Comparison of ENCODE assay signal across 8 cellular contexts in genomic region chr16:67872631-67873434, GRCh38. TPM values are rescaled to one million over a fixed set of nuclear protein-coding genes. Genes with fewer than 3 reads are reported as not detected.
A peak's percentile ranks its signal among the peaks of the same experiment; 100 is the strongest.
DNase-seq lines count a peak whose midpoint lies in the region; ATAC-seq and TF ChIP-seq lines count a peak whose summit lies in the region.

Gene EDC4 (plus strand): TSS chr16:67873052. CDS start chr16:67873262, 210 bp downstream.

- peak within 1 kb of the TSS; percentile 91 for H3K27ac ChIP-seq in CD4-positive, alpha-beta memory T cell (ENCODE audit: low read depth, low read length)
- H3K27ac ChIP-seq in RWPE1: peak within 1 kb of the TSS; percentile 79

- CTCF ChIA-PET in CD4-positive, alpha-beta memory T cell (lab: Charles Lee; ENCODE audit: partially characterized antibody): interaction anchor here (0.7 to 1.6 kb wide), 9 partner anchors 13 to 352 kb away, joined by 3 to 6 read pairs (median 3); no protein-coding TSS in a partner anchor
- CTCF ChIA-PET in RWPE1 (lab: Yijun Ruan, JAX): interaction anchor here (0.6 to 1.7 kb wide), 5 partner anchors 9 to 142 kb away, joined by 3 to 7 read pairs (median 6); partner anchors contain the start of gene NRN1L

- DNase-seq in CD4-positive, alpha-beta memory T cell: peak; percentile 83 to 89 (median 85)
- DNase-seq in RWPE1 (ENCODE audit: low spot score) (peak; percentile 89), fibroblast of peridontal ligament (ENCODE audit: extremely low read depth) (peak; percentile 65), natural killer cell (peak; percentile 91)
- DNase-seq in activated T-helper 9 cell treated with anti-CD3 and anti-CD28 coated beads, Interleukin-2, amount 50 U/mL, for 16 hours (ENCODE audit: low read depth): peak; percentile 82
- DNase-seq in stimulated activated naive CD4-positive, alpha-beta T cell (lab: John Stamatoyannopoulos, UW): peak; percentile 67 to 87 (median 83)

- H3K27ac Mint-ChIP-seq in CD4-positive, alpha-beta memory T cell: peak within 1 kb of the TSS; percentile 82 to 96 (median 95)
- H3K27ac Mint-ChIP-seq in natural killer cell: peak within 1 kb of the TSS; percentile 90

- peaks cover 25 to 43% (median 33%) of the 10 kb centered on the region in 4 donors for H3K4me1 Mint-ChIP-seq in CD4-positive, alpha-beta memory T cell
- H3K4me1 Mint-ChIP-seq in natural killer cell: peaks cover 27 to 37% of the 10 kb centered on the region in 2 donors

- peaks cover 0 to 1% (median 0%) of the 10 kb centered on the region in 8 donors for H3K9me3 Mint-ChIP-seq in CD4-positive, alpha-beta memory T cell
- H3K9me3 Mint-ChIP-seq in natural killer cell: no peaks in the 10 kb centered on the region

- peak; percentile 81 for ATAC-seq in GM19351 (IDR thresholded peaks at IDR 0.05; ENCODE audit: unreplicated experiment)
- ATAC-seq in HG03565 (IDR thresholded peaks at IDR 0.05; ENCODE audit: unreplicated experiment): peak; percentile 59
- ATAC-seq in natural killer cell: peak; percentile 92 to 96 (median 94)

- no peaks in the 10 kb centered on the region for H3K27me3 Mint-ChIP-seq in CD4-positive, alpha-beta memory T cell
- H3K27me3 Mint-ChIP-seq in natural killer cell (ENCODE audit: low read depth in 2 of 2): no peaks in the 10 kb centered on the region

- no peak for TF ChIP-seq CTCF in RWPE1 (conservative IDR thresholded peaks at IDR 0.05; ENCODE audit: low read depth)
- no peak for TF ChIP-seq CTCF in natural killer cell (IDR thresholded peaks at IDR 0.05)

- H3K27me3 ChIP-seq in CD4-positive, alpha-beta memory T cell (ENCODE audit: insufficient read depth, low read length): no peaks in the 10 kb centered on the region

- H3K4me3 Mint-ChIP-seq in CD4-positive, alpha-beta memory T cell: peak within 1 kb of the TSS; percentile 82 to 95 (median 94)
- H3K4me3 Mint-ChIP-seq in natural killer cell: peak within 1 kb of the TSS; percentile 92

- intact Hi-C loops in CD4-positive, alpha-beta memory T cell (cut with micrococcal nuclease): loop anchor here (1.0 kb wide), 2 partner anchors 27 to 31 kb away; partner anchors contain the start of genes NUTF2 and THAP11
- intact Hi-C loops in natural killer cell (cut with micrococcal nuclease): loop anchor here (2.0 kb wide), 2 partner anchors 20 to 26 kb away; partner anchors contain the start of genes CENPT, NUTF2 and PSKH1

- H3K4me3 ChIP-seq in CD4-positive, alpha-beta memory T cell (ENCODE audit: low read length in 2 of 2): peak within 1 kb of the TSS; percentile 88 to 90

- peaks cover 29% of the 10 kb centered on the region for H3K36me3 ChIP-seq in CD4-positive, alpha-beta memory T cell (ENCODE audit: insufficient read depth, low read length)

- H3K36me3 Mint-ChIP-seq in CD4-positive, alpha-beta memory T cell: peaks cover 18 to 61% of the 10 kb centered on the region in 2 donors
- no peaks in the 10 kb centered on the region for H3K36me3 Mint-ChIP-seq in natural killer cell

- no peaks in the 10 kb centered on the region for H3K9me3 ChIP-seq in CD4-positive, alpha-beta memory T cell (ENCODE audit: control insufficient read depth in 1 of 2, low read length in 2 of 2)

- H3K4me1 ChIP-seq in CD4-positive, alpha-beta memory T cell (ENCODE audit: insufficient read depth, low read length): peaks cover 36% of the 10 kb centered on the region

- POLR2A ChIA-PET in CD4-positive, alpha-beta memory T cell (lab: Charles Lee; ENCODE audit: partially characterized antibody): interaction anchor here (0.6 to 3.7 kb wide), 18 partner anchors 8 to 213 kb away, joined by 3 to 29 read pairs (median 4); partner anchors contain the start of genes ACD, CENPT, DDX28 and DUS2
- POLR2A ChIA-PET in RWPE1 (lab: Yijun Ruan, JAX; ENCODE audit: low non-redundant PET): no interaction called here

RNA-seq across cellular contexts. Expression of gene EDC4, which starts in this region (rescaled TPM):
- total RNA-seq in CD4-positive, alpha-beta memory T cell: 100 to 1,000 TPM; 141 to 144 TPM
- 10 to 100 TPM; 18.5 to 37.3 TPM for polyA plus RNA-seq in CD4-positive, alpha-beta memory T cell
- total RNA-seq in natural killer cell: 100 to 1,000 TPM in 2 of 3 donors, 10 to 100 TPM in 1; 91.9 to 111 (median 105) TPM

Comparison
In these comparisons a context has a peak if more than half of its experiments do, and no peak if none do; other contexts are left out.
1. Peak in every context shown above with its lines: DNase-seq, ATAC-seq, H3K4me3 ChIP-seq and H3K27ac ChIP-seq.